8 cellular contexts compared by ENCODE assay signal in genomic region chr1:149708192-149708853, GRCh38.
DNase-seq lines count a peak whose midpoint lies in the region; ATAC-seq and TF ChIP-seq lines count a peak whose summit lies in the region.
"Not testable (repeated sequence)": the region's sequence is repeated elsewhere in the genome, so short reads cannot be mapped to it uniquely, and the experiment has no call there.

No MANE protein-coding gene starts in this region.

- H3K4me3 ChIP-seq in AG04449 (ENCODE audit: low read depth, low read length) = not testable (repeated sequence)

- CTCF ChIA-PET in AG04449 (lab: Yijun Ruan, JAX) = not testable (repeated sequence)

- not testable (repeated sequence) for TF ChIP-seq CTCF in AG04449 (IDR thresholded peaks at IDR 0.05; ENCODE audit: insufficient read depth, low read length, missing control alignments)

- DNase-seq in AG04449 (ENCODE audit: low read depth, low spot score) = peak; percentile 24
- DNase-seq in GM19238 (ENCODE audit: insufficient read length, low spot score) = peak; percentile 2
- peak; percentile 27 for DNase-seq in NCI-H82 treated with DMSO at 0.1 percent for 48 hours (lab: John Stamatoyannopoulos, UW; ENCODE audit: unreplicated experiment)
- DNase-seq in activated CD4-positive, alpha-beta T cell treated with anti-CD3 and anti-CD28 coated beads, Interleukin-2, amount 50 U/mL, for 4 hours = peak; percentile 22 to 27
- peak in 42 of 61 donors; percentile 3 to 91 (median 48) for DNase-seq in caudate nucleus (lab: John Stamatoyannopoulos, UW)
- peak; percentile 64 for DNase-seq in iris pigment epithelial cell (ENCODE audit: low read depth)
- peak; percentile 56 for DNase-seq in smooth muscle cell of the brain vasculature (ENCODE audit: low read depth, low spot score)

- POLR2A ChIA-PET in AG04449 (lab: Yijun Ruan, JAX) = not testable (repeated sequence)

- not testable (repeated sequence) for H3K27ac ChIP-seq in caudate nucleus (ENCODE audit: low read depth, low read length)

- peak; percentile 89 for ATAC-seq in HG03432 (IDR thresholded peaks at IDR 0.05; ENCODE audit: unreplicated experiment)

Comparison
In these comparisons a context has a peak if more than half of its experiments do, and no peak if none do; other contexts are left out.
1. DNase-seq: peak in every context shown above with its lines; median percentile 64 in iris pigment epithelial cell; 56 in smooth muscle cell of the brain vasculature; 48 in caudate nucleus; 27 in NCI-H82 treated with DMSO at 0.1 percent for 48 hours; 24 in activated CD4-positive, alpha-beta T cell treated with anti-CD3 and anti-CD28 coated beads, Interleukin-2, amount 50 U/mL, for 4 hours; 24 in AG04449; 2 in GM19238.